1 cellular context compared by ENCODE assay signal in genomic region chr15:71237456-71238188, GRCh38.
TF ChIP-seq lines count a peak whose summit lies in the region.

No MANE protein-coding gene starts in this region.

TF ChIP-seq in K562, 482 proteins besides CTCF, POLR2A, EP300 and RAD21 (continued from another document and continues in another):
- TF ChIP-seq CEBPZ (IDR thresholded peaks at IDR 0.05; ENCODE audit: borderline replicate concordance, low read depth, low read length) (no peak), CREB5 (CRISPR knock-in tag; IDR thresholded peaks at IDR 0.05) (no peak), ZNF518B (CRISPR knock-in tag; IDR thresholded peaks at IDR 0.05) (no peak), NCOR1 (IDR thresholded peaks at IDR 0.05) (peak; percentile 7; the same call in 1 of the 2 replicates), PKNOX1 (IDR thresholded peaks at IDR 0.05) (peak; percentile 77), ATF6 (CRISPR knock-in tag; IDR thresholded peaks at IDR 0.05) (no peak), GMEB1 (CRISPR knock-in tag; IDR thresholded peaks at IDR 0.05) (no peak), CBFA2T2 (conservative IDR thresholded peaks at IDR 0.05) (no peak), TEAD1 (CRISPR knock-in tag; IDR thresholded peaks at IDR 0.05) (no peak), ZNF217 (CRISPR knock-in tag; IDR thresholded peaks at IDR 0.05) (no peak), HMG20A (CRISPR knock-in tag; conservative IDR thresholded peaks at IDR 0.05) (no peak), TCF15 (CRISPR knock-in tag; IDR thresholded peaks at IDR 0.05) (no peak), ZBTB8A (IDR thresholded peaks at IDR 0.05; ENCODE audit: partially characterized antibody) (no peak), HEY1 (CRISPR knock-in tag; IDR thresholded peaks at IDR 0.05; ENCODE audit: borderline replicate concordance) (no peak), RBM17 (IDR thresholded peaks at IDR 0.05; ENCODE audit: borderline replicate concordance, low read depth, low read length) (no peak), CBX3 (IDR thresholded peaks at IDR 0.05; ENCODE audit: borderline replicate concordance in 1 of 2, low read length in 2 of 2) (no peak), ZNF140 (CRISPR knock-in tag; IDR thresholded peaks at IDR 0.05) (no peak), ZNF79 (CRISPR knock-in tag; IDR thresholded peaks at IDR 0.05; ENCODE audit: low read depth) (no peak), PHF21A (IDR thresholded peaks at IDR 0.05; ENCODE audit: borderline replicate concordance, low read depth) (no peak), ARID1B (IDR thresholded peaks at IDR 0.05) (peak; percentile 39; the same call in 1 of the 2 replicates), KAT7 (CRISPR knock-in tag; IDR thresholded peaks at IDR 0.05; ENCODE audit: borderline replicate concordance) (no peak), JUN (IDR thresholded peaks at IDR 0.05; ENCODE audit: borderline replicate concordance, low read depth, low read length) (0 out of 2 replicates have a peak, but pooled peaks have one; percentile 31), JUN (CRISPR knock-in tag; IDR thresholded peaks at IDR 0.05; ENCODE audit: borderline replicate concordance) (no peak), HOMEZ (CRISPR knock-in tag; IDR thresholded peaks at IDR 0.05) (no peak), MEF2A (IDR thresholded peaks at IDR 0.05; ENCODE audit: control insufficient read depth, low read depth, low read length) (no peak), FUS (optimal IDR thresholded peaks at IDR 0.05; ENCODE audit: low read depth, low read length) (no peak), ZNF780A (CRISPR knock-in tag; IDR thresholded peaks at IDR 0.05) (no peak), HNRNPK (IDR thresholded peaks at IDR 0.05; ENCODE audit: low read depth, low read length, poor library complexity, severe bottlenecking) (no peak), NBN (IDR thresholded peaks at IDR 0.05; ENCODE audit: low read depth) (no peak), LEF1 (IDR thresholded peaks at IDR 0.05) (no peak), BRCA1 (IDR thresholded peaks at IDR 0.05) (no peak), BRCA1 (CRISPR knock-in tag; IDR thresholded peaks at IDR 0.05) (no peak), PREB (CRISPR knock-in tag; IDR thresholded peaks at IDR 0.05) (no peak), RREB1 (CRISPR knock-in tag; IDR thresholded peaks at IDR 0.05) (peak; percentile 41; the same call in 1 of the 2 replicates), TBL1XR1 (IDR thresholded peaks at IDR 0.05; ENCODE audit: low read length in 2 of 2) (no peak), ZC3H4 (CRISPR knock-in tag; IDR thresholded peaks at IDR 0.05; ENCODE audit: borderline replicate concordance) (no peak), NFXL1 (CRISPR knock-in tag; IDR thresholded peaks at IDR 0.05) (no peak), ELF4 (CRISPR knock-in tag; IDR thresholded peaks at IDR 0.05) (no peak)
